1 cellular context compared by ENCODE assay signal in the genomic region with DNA sequence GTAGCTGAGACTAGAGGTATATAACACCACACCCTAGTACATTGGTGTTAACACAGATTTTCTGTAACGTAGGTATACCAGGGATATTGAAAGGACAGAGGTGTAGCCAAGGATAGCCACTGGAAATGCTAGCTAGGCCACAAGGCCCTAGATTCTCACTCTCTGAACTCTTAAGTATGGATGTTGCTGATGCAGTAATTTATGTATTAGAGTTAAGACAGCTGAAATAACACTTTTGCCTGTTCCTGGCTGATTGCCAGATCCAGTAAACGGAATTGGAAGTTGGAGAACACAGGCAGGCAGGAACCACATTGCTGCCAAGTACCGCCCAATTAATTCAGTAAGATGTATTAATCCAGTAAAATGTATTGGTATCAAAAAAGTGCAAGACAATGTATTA.
A peak's percentile ranks its signal among the peaks of the same experiment; 100 is the strongest.
TF ChIP-seq lines count a peak whose summit lies in the region.

No MANE protein-coding gene starts in this region.

TF ChIP-seq in IMR-90, 13 proteins besides CTCF, POLR2A, EP300 and RAD21:
- TF ChIP-seq MAZ (IDR thresholded peaks at IDR 0.05; ENCODE audit: borderline replicate concordance, low read depth, low read length), result no peak
- peak; percentile 48 for TF ChIP-seq MAFK (IDR thresholded peaks at IDR 0.05; ENCODE audit: low read depth, low read length)
